6 cellular contexts compared by ENCODE assay signal in genomic region chr14:22918519-22918808, GRCh38. TPM values are rescaled to one million over a fixed set of nuclear protein-coding genes. Genes with fewer than 3 reads are reported as not detected.
DNase-seq lines count a peak whose midpoint lies in the region; ATAC-seq and TF ChIP-seq lines count a peak whose summit lies in the region.

No MANE protein-coding gene starts in this region.

- H2AFZ ChIP-seq in osteoblast (ENCODE audit: low read length): peak overlapping the region; percentile 75

- peaks cover 39% of the 10 kb centered on the region for H3K36me3 ChIP-seq in osteoblast (ENCODE audit: insufficient read depth, low read length)

- H3K4me3 ChIP-seq in osteoblast (ENCODE audit: insufficient read depth, low read length): peak overlapping the region; percentile 82

- no peaks in the 10 kb centered on the region for H3K9me3 ChIP-seq in osteoblast (ENCODE audit: low read depth, low read length)

- H3K36me3 Mint-ChIP-seq in activated T-cell treated with anti-CD3 and anti-CD28 coated beads, Interleukin-2, amount 50 U/mL, for 72 hours (ENCODE audit: insufficient read depth in 2 of 2): peaks cover 10 to 17% of the 10 kb centered on the region in 2 donors
- H3K36me3 Mint-ChIP-seq in central memory CD8-positive, alpha-beta T cell (ENCODE audit: insufficient read depth): peaks cover 28% of the 10 kb centered on the region

- TF ChIP-seq CTCF in osteoblast (IDR thresholded peaks at IDR 0.05; ENCODE audit: extremely low read depth, low read depth, low read length): no peak

- H3K4me1 ChIP-seq in osteoblast (ENCODE audit: insufficient read depth, low read length): peaks cover 10% of the 10 kb centered on the region

- peak; percentile 18 to 29 for ATAC-seq in activated T-cell treated with anti-CD3 and anti-CD28 coated beads, Interleukin-2, amount 50 U/mL, for 72 hours (replicated peaks in 1 of 2)
- peak; percentile 2 for ATAC-seq in central memory CD8-positive, alpha-beta T cell (replicated peaks; ENCODE audit: extremely low read depth, poor library complexity, severe bottlenecking)
- ATAC-seq in GM19351 (IDR thresholded peaks at IDR 0.05; ENCODE audit: unreplicated experiment): no peak

- no peaks in the 10 kb centered on the region for H3K9me3 Mint-ChIP-seq in activated T-cell treated with anti-CD3 and anti-CD28 coated beads, Interleukin-2, amount 50 U/mL, for 72 hours
- H3K9me3 Mint-ChIP-seq in central memory CD8-positive, alpha-beta T cell: no peaks in the 10 kb centered on the region

- H3K4me1 Mint-ChIP-seq in activated T-cell treated with anti-CD3 and anti-CD28 coated beads, Interleukin-2, amount 50 U/mL, for 72 hours (ENCODE audit: low read depth): peaks cover 44% of the 10 kb centered on the region
- H3K4me1 Mint-ChIP-seq in central memory CD8-positive, alpha-beta T cell: peaks cover 18% of the 10 kb centered on the region

- peak overlapping the region; percentile 93 to 98 for H3K4me3 Mint-ChIP-seq in activated T-cell treated with anti-CD3 and anti-CD28 coated beads, Interleukin-2, amount 50 U/mL, for 72 hours
- peak overlapping the region; percentile 94 for H3K4me3 Mint-ChIP-seq in central memory CD8-positive, alpha-beta T cell

- no peak for DNase-seq in activated T-cell treated with anti-CD3 and anti-CD28 coated beads, Interleukin-2, amount 50 U/mL, for 72 hours
- no peak for DNase-seq in activated T-cell treated with anti-CD3 and anti-CD28 coated beads, Interleukin-2, amount 50 U/mL, for 1 hour
- no peak for DNase-seq in central memory CD8-positive, alpha-beta T cell (ENCODE audit: low spot score in 2 of 2)
- DNase-seq in osteoblast (ENCODE audit: insufficient read length, low spot score, missing footprints) (peak; percentile 81), HPDE6-E6E7 (ENCODE audit: extremely low spot score) (no peak)

- no peaks in the 10 kb centered on the region for H4K20me1 ChIP-seq in osteoblast (ENCODE audit: insufficient read depth, low read length)

- H3K27ac ChIP-seq in osteoblast (ENCODE audit: low read depth, low read length): peak overlapping the region; percentile 99

- peak overlapping the region; percentile 99 for H3K27ac Mint-ChIP-seq in activated T-cell treated with anti-CD3 and anti-CD28 coated beads, Interleukin-2, amount 50 U/mL, for 72 hours
- H3K27ac Mint-ChIP-seq in central memory CD8-positive, alpha-beta T cell (ENCODE audit: low read depth): peak overlapping the region; percentile 100

- no peaks in the 10 kb centered on the region for H3K27me3 Mint-ChIP-seq in activated T-cell treated with anti-CD3 and anti-CD28 coated beads, Interleukin-2, amount 50 U/mL, for 72 hours (ENCODE audit: low read depth)
- H3K27me3 Mint-ChIP-seq in central memory CD8-positive, alpha-beta T cell: no peaks in the 10 kb centered on the region

- peak overlapping the region; percentile 89 for H3K4me2 ChIP-seq in osteoblast (ENCODE audit: insufficient read depth, low read length)

- H3K79me2 ChIP-seq in osteoblast (ENCODE audit: insufficient read depth, low read length): peaks cover 47% of the 10 kb centered on the region

- no peaks in the 10 kb centered on the region for H3K27me3 ChIP-seq in osteoblast (ENCODE audit: insufficient read depth, low read length)

RNA-seq across cellular contexts. Expression of gene RBM23, which starts 0.5 kb away (rescaled TPM):
- 10 to 100 TPM; 69.5 to 77.5 TPM for total RNA-seq in activated T-cell treated with anti-CD3 and anti-CD28 coated beads, Interleukin-2, amount 50 U/mL, for 72 hours
- 79.0 and 98.1 TPM in 2 replicates for total RNA-seq in osteoblast

RNA-seq across cellular contexts. Expression of gene PRMT5, which starts 10.7 kb away (rescaled TPM):
- total RNA-seq in activated T-cell treated with anti-CD3 and anti-CD28 coated beads, Interleukin-2, amount 50 U/mL, for 72 hours: 10 to 100 TPM; 55.0 to 79.2 TPM
- total RNA-seq in osteoblast: 49.2 and 56.3 TPM in 2 replicates

RNA-seq across cellular contexts. Expression of gene REM2, which starts 35.4 kb away (rescaled TPM):
- total RNA-seq in activated T-cell treated with anti-CD3 and anti-CD28 coated beads, Interleukin-2, amount 50 U/mL, for 72 hours: 1 to 10 TPM; 4.6 to 4.7 TPM
- 0.29 and 0.36 TPM in 2 replicates for total RNA-seq in osteoblast

RNA-seq across cellular contexts. Expression of gene HAUS4, which starts 38.4 kb away (rescaled TPM):
- total RNA-seq in activated T-cell treated with anti-CD3 and anti-CD28 coated beads, Interleukin-2, amount 50 U/mL, for 72 hours: 10 to 100 TPM; 82.0 to 90.9 TPM
- total RNA-seq in osteoblast: 43.4 and 46.9 TPM in 2 replicates

RNA-seq across cellular contexts. Expression of gene LRP10, which starts 46.9 kb away (rescaled TPM):
- 10 to 100 TPM; 66.5 to 78.4 TPM for total RNA-seq in activated T-cell treated with anti-CD3 and anti-CD28 coated beads, Interleukin-2, amount 50 U/mL, for 72 hours
- 147 and 164 TPM in 2 replicates for total RNA-seq in osteoblast
